Comparison of ENCODE assay signal across 20 cellular contexts in genomic region chr2:239372835-239373234, GRCh38.
"Had no signal": no experiment of that assay in that cellular context is flagged by ENCODE, and none has a peak within 500 bp of the region (broad histone marks: within the 10 kb centered on the region; RNA-seq: fewer than 3 reads in every experiment).

No MANE protein-coding gene starts in this region.

- H3K36me3 ChIP-seq: breast epithelium, thyroid gland, upper lobe of right lung had no signal

- DNase-seq: activated CD4-positive, alpha-beta T cell treated with anti-CD3 and anti-CD28 coated beads, Interleukin-2, amount 50 U/mL, for 4 hours; activated CD8-positive, alpha-beta memory T cell treated with anti-CD3 and anti-CD28 coated beads for 24 hours; activated CD8-positive, alpha-beta memory T cell treated with anti-CD3 and anti-CD28 coated beads, Interleukin-2, amount 50 U/mL, for 4 hours; activated naive CD4-positive, alpha-beta T cell treated with Interleukin-2 at 50 U/mL for 16 hours; activated naive CD8-positive, alpha-beta T cell treated with anti-CD3 and anti-CD28 coated beads for 36 hours; activated T-cell treated with anti-CD3 and anti-CD28 coated beads, Interleukin-2, amount 50 U/mL, for 4 hours; cerebellar nuclear complex; cortex of kidney; left ventricle myocardium superior; occipital lobe; stimulated activated CD4-positive, alpha-beta T cell treated with anti-CD3 and anti-CD28 coated beads, Interleukin-12 subunit alpha, Interleukin-12 subunit beta, amount 100 ng/mL, for 4 hours; stimulated activated CD4-positive, alpha-beta T cell treated with anti-CD3 and anti-CD28 coated beads, Interleukin-4, amount 100 ng/mL, for 4 hours; stimulated activated naive CD8-positive, alpha-beta T cell treated with anti-CD3 and anti-CD28 coated beads, Interleukin-15, Interleukin-2, amounts not matched to agents 100 U/mL and 50 U/mL, for 24 hours; T1000; thyroid gland; upper lobe of right lung had no signal

- H3K27me3 ChIP-seq: breast epithelium, gastroesophageal sphincter, heart left ventricle, thyroid gland, upper lobe of right lung had no signal

- H3K4me3 ChIP-seq: breast epithelium, gastroesophageal sphincter, heart left ventricle, thyroid gland, upper lobe of right lung had no signal

- ATAC-seq: activated T-cell treated with anti-CD3 and anti-CD28 coated beads, Interleukin-2, amount 50 U/mL, for 4 hours; gastroesophageal sphincter; heart left ventricle; left ventricle myocardium superior; stimulated activated naive CD8-positive, alpha-beta T cell treated with anti-CD3 and anti-CD28 coated beads, Interleukin-15, Interleukin-2, amounts not matched to agents 100 U/mL and 50 U/mL, for 24 hours; upper lobe of right lung; WTC11 had no signal

- H3K4me1 ChIP-seq: breast epithelium, upper lobe of right lung had no signal

- H3K9me3 ChIP-seq: breast epithelium, gastroesophageal sphincter, heart left ventricle, thyroid gland, upper lobe of right lung had no signal

- H3K27ac ChIP-seq: breast epithelium, gastroesophageal sphincter, heart left ventricle, thyroid gland, upper lobe of right lung had no signal
